In the genomic region with DNA sequence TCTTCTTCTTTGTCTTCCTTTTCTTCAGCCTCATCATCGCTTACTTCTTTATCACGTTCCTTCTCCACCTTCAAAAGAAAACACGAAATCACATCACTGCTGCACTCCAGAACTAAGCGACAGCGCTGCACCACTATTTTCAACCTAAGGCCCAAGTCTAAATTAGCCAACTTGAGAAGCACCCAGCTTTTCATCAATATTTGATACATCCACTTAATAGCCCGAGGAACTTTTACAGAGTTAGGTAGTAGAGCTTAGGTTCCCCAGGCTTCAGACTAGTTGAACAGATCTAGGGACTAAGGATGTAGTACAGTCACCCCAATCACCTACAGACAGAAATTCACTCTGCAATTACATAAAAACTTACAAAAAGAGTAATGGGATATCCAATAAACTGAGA, we compare ENCODE assay signal across 9 cellular contexts. TPM values are rescaled to one million over a fixed set of nuclear protein-coding genes. Genes with fewer than 3 reads are reported as not detected.
A peak's percentile ranks its signal among the peaks of the same experiment; 100 is the strongest.
DNase-seq lines count a peak whose midpoint lies in the region; ATAC-seq and TF ChIP-seq lines count a peak whose summit lies in the region.
"Had no signal": no experiment of that assay in that cellular context is flagged by ENCODE, and none has a peak within 500 bp of the region (broad histone marks: within the 10 kb centered on the region; RNA-seq: fewer than 3 reads in every experiment).

No MANE protein-coding gene starts in this region.

- no peak overlapping the region for H2AK9ac ChIP-seq in IMR-90 (replicated peaks; ENCODE audit: low read depth, low read length, poor library complexity)

- H3K4me3 ChIP-seq in AG04450 (ENCODE audit: low read depth, low read length), result peak overlapping the region; percentile 83
- H3K4me3 ChIP-seq in IMR-90 (ENCODE audit: insufficient read depth, low read depth, low read length), result peak overlapping the region; percentile 87; the same call in 1 of the 2 replicates
- peak overlapping the region in 2 of 3 donors; percentile 88 to 100 for H3K4me3 ChIP-seq in breast epithelium
- peak overlapping the region; percentile 76 to 87 for H3K4me3 ChIP-seq in muscle layer of duodenum (ENCODE audit: low read depth in 1 of 2, low read length in 2 of 2)
- no peak overlapping the region for H3K4me3 ChIP-seq in testis
- H3K4me3 ChIP-seq in ovary, result no peak overlapping the region

- intact Hi-C loops in IMR-90 (cut with micrococcal nuclease) (no loop called here), breast epithelium (cut with DNase I; ENCODE audit: low total_unique reads) (loop anchor here (1.0 to 5.0 kb wide), 2 partner anchors 22 to 123 kb away; a partner anchor contains a TSS), testis (cut with DNase I; ENCODE audit: low total_unique reads) (no loop called here), ovary (cut with DNase I) (loop anchor here in 2 of 4 donors (5.0 to 10.0 kb wide), 2 partner anchors 120 to 313 kb away; a partner anchor contains a TSS)

- H2BK15ac ChIP-seq in IMR-90 (ENCODE audit: low read depth, low read length), result no peak overlapping the region

- H3K14ac ChIP-seq in IMR-90 (replicated peaks; ENCODE audit: low read depth, low read length), result 0 out of 2 replicates have a peak overlapping the region, but pooled peaks have one; percentile 64

- H3K9me3 ChIP-seq in AG04450 (ENCODE audit: control insufficient read depth, insufficient read depth, low read length) (no peaks in the 10 kb centered on the region; the same call in 1 of the 2 replicates), IMR-90 (ENCODE audit: control insufficient read depth, insufficient read depth, low read length) (no peaks in the 10 kb centered on the region), breast epithelium (no peaks in the 10 kb centered on the region), muscle layer of duodenum (ENCODE audit: control insufficient read depth in 1 of 2, low read length in 2 of 2) (no peaks in the 10 kb centered on the region), testis (no peaks in the 10 kb centered on the region), ovary (no peaks in the 10 kb centered on the region)

- no peak overlapping the region for H3K27ac ChIP-seq in AG04450 (ENCODE audit: low read depth, low read length)
- H3K27ac ChIP-seq in IMR-90 (ENCODE audit: insufficient read depth, low read length), result no peak overlapping the region
- peak overlapping the region in 1 of 2 donors; percentile 100 for H3K27ac ChIP-seq in breast epithelium
- peak overlapping the region; percentile 97 for H3K27ac ChIP-seq in muscle layer of duodenum (ENCODE audit: low read length)
- no peak overlapping the region for H3K27ac ChIP-seq in testis
- H3K27ac ChIP-seq in ovary, result no peak overlapping the region

- no peak overlapping the region for H2AK5ac ChIP-seq in IMR-90 (ENCODE audit: low read depth, low read length)

- TF ChIP-seq POLR2A in IMR-90 (IDR thresholded peaks at IDR 0.05; ENCODE audit: low read depth, low read length), result no peak
- no peak for TF ChIP-seq POLR2A in breast epithelium (IDR thresholded peaks at IDR 0.05)
- TF ChIP-seq POLR2A in testis (IDR thresholded peaks at IDR 0.05), result no peak
- TF ChIP-seq POLR2A in ovary (IDR thresholded peaks at IDR 0.05), result no peak

- H3K9me1 ChIP-seq in IMR-90 (ENCODE audit: insufficient read depth, low read length), result no peaks in the 10 kb centered on the region; the same call in 1 of the 2 replicates

- in situ Hi-C loops in IMR-90 (cut with MboI; ENCODE audit: low sequenced_read_pairs), result loop anchor here (25.0 kb wide), 1 partner anchor 227 kb away; a partner anchor contains a TSS

- no peak overlapping the region for H3K56ac ChIP-seq in IMR-90 (ENCODE audit: extremely low read depth, insufficient read depth, low read length)

- peaks cover 26 to 54% of the 10 kb centered on the region in 2 experiments for H3K79me1 ChIP-seq in IMR-90 (ENCODE audit: low read depth in 1 of 2, low read length in 2 of 2)

- no peak overlapping the region for H4K8ac ChIP-seq in IMR-90 (ENCODE audit: low read depth in 2 of 2, low read length in 2 of 2)

- TF ChIP-seq CTCF in AG04450 (IDR thresholded peaks at IDR 0.05; ENCODE audit: low read depth, low read length) (no peak), IMR-90 (conservative IDR thresholded peaks at IDR 0.05; ENCODE audit: low read depth, low read length) (no peak), breast epithelium (IDR thresholded peaks at IDR 0.05) (no peak), testis (IDR thresholded peaks at IDR 0.05) (no peak), ovary (IDR thresholded peaks at IDR 0.05) (no peak)

- no peak overlapping the region for H4K5ac ChIP-seq in IMR-90 (ENCODE audit: low read depth, low read length)

- TF ChIP-seq RAD21 in IMR-90 (IDR thresholded peaks at IDR 0.05; ENCODE audit: low read length), result no peak

- H3K18ac ChIP-seq in IMR-90 (ENCODE audit: low read depth, low read length), result no peak overlapping the region

- peak overlapping the region; percentile 99; the same call in 1 of the 2 replicates for H3K4me2 ChIP-seq in IMR-90 (ENCODE audit: low read depth, low read length)

- H4K20me1 ChIP-seq in IMR-90 (ENCODE audit: insufficient read depth, low read length), result peaks cover 55% of the 10 kb centered on the region

- CTCF ChIA-PET in AG04450 (lab: Charles Lee) (interaction anchor here (1.1 to 3.1 kb wide), 2 partner anchors 11 to 123 kb away, joined by 7 to 15 read pairs; no protein-coding TSS in a partner anchor), IMR-90 (lab: Yijun Ruan, JAX) (interaction anchor here (1.7 kb wide), 1 partner anchor 12 kb away, joined by 3 read pairs; no protein-coding TSS in a partner anchor)

- WGBS in IMR-90 (ENCODE audit: extremely low coverage in 2 of 2, insufficient read length in 1 of 2), 2 experiments, result 90 to 100% methylated on average over 3 to 4 of the region's 6 CpGs
- 66 to 77% methylated on average over 6 of the region's 6 CpGs for WGBS in testis, 2 donors
- 76 to 87% (median 81%) methylated on average over 6 of the region's 6 CpGs for WGBS in ovary, 3 donors

- H4K91ac ChIP-seq in IMR-90 (ENCODE audit: insufficient read depth, low read depth, low read length), result no peak overlapping the region

- TF ChIP-seq EP300 in ovary (IDR thresholded peaks at IDR 0.05), result no peak

- H2BK20ac ChIP-seq in IMR-90 (ENCODE audit: low read depth, low read length), result no peak overlapping the region

- no peak overlapping the region for H2AFZ ChIP-seq in IMR-90 (replicated peaks; ENCODE audit: low read length, poor library complexity)

- no peak overlapping the region for H2BK5ac ChIP-seq in IMR-90 (ENCODE audit: low read depth, low read length, poor library complexity, severe bottlenecking)

- H3K36me3 ChIP-seq in IMR-90 (ENCODE audit: control insufficient read depth, insufficient read depth, low read length) (peaks cover 46% of the 10 kb centered on the region), breast epithelium (peaks cover 4% of the 10 kb centered on the region), muscle layer of duodenum (ENCODE audit: control insufficient read depth in 1 of 2, insufficient read depth in 2 of 2, low read length in 2 of 2) (peaks cover 51 to 58% of the 10 kb centered on the region in 2 donors), testis (ENCODE audit: low read depth, missing control alignments) (peaks cover 7% of the 10 kb centered on the region), ovary (no peaks in the 10 kb centered on the region)

- no peak overlapping the region for H2BK120ac ChIP-seq in IMR-90 (ENCODE audit: low read depth, low read length)

- no peak overlapping the region for H3K9ac ChIP-seq in IMR-90 (ENCODE audit: low read depth, low read length)

- ATAC-seq in IMR-90 (ENCODE audit: low read depth) (no peak), GM19395 (IDR thresholded peaks at IDR 0.05; ENCODE audit: unreplicated experiment) (no peak)

- H3K4ac ChIP-seq in IMR-90 (ENCODE audit: low read depth, low read length), result no peak overlapping the region

- dilution Hi-C loops in IMR-90 (cut with HindIII; ENCODE audit: low sequenced_read_pairs, unreplicated experiment), result no loop called here

- peak overlapping the region; percentile 58; the same call in 1 of the 2 replicates for H3K23ac ChIP-seq in IMR-90 (ENCODE audit: low read depth, low read length)

- H3K4me1 ChIP-seq in IMR-90 (ENCODE audit: control insufficient read depth, insufficient read depth, low read length) (peaks cover 10% of the 10 kb centered on the region), breast epithelium (peaks cover 20 to 26% of the 10 kb centered on the region in 2 donors), muscle layer of duodenum (ENCODE audit: control insufficient read depth in 1 of 2, insufficient read depth in 2 of 2, low read length in 2 of 2) (peaks cover 16 to 24% of the 10 kb centered on the region in 2 donors), testis (peaks cover 27% of the 10 kb centered on the region), ovary (ENCODE audit: insufficient read depth) (peaks cover 13% of the 10 kb centered on the region)

- DNase-seq in AG04450 (ENCODE audit: low read depth, low spot score) (no peak), IMR-90 (no peak), breast epithelium (ENCODE audit: low spot score in 2 of 2) (no peak), testis (no peak), ovary (no peak), NCI-H524 treated with DMSO at 0.1 percent for 48 hours (lab: John Stamatoyannopoulos, UW) (no peak)
- DNase-seq: NCI-H510A had no signal

- BruUV-seq in IMR-90 (replicated peaks; lab: Mats Ljungman, UMichigan), result no TSS peak

- POLR2A ChIA-PET in AG04450 (lab: Yijun Ruan, JAX), result no interaction called here
- POLR2A ChIA-PET in IMR-90 (lab: Charles Lee; ENCODE audit: unreplicated experiment), result interaction anchor here (0.5 to 0.6 kb wide), 2 partner anchors 64 to 379 kb away, joined by 5 to 9 read pairs; no protein-coding TSS in a partner anchor

- H3K27me3 ChIP-seq in AG04450 (ENCODE audit: control insufficient read depth, insufficient read depth, low read length), result no peaks in the 10 kb centered on the region
- no peaks in the 10 kb centered on the region for H3K27me3 ChIP-seq in IMR-90 (ENCODE audit: control insufficient read depth, insufficient read depth, low read length)
- H3K27me3 ChIP-seq in breast epithelium, result no peaks in the 10 kb centered on the region
- no peaks in the 10 kb centered on the region for H3K27me3 ChIP-seq in muscle layer of duodenum (ENCODE audit: low read depth, low read length)
- no peaks in the 10 kb centered on the region for H3K27me3 ChIP-seq in testis
- no peaks in the 10 kb centered on the region for H3K27me3 ChIP-seq in ovary

RNA-seq across cellular contexts. Expression of a gene that starts 1.9 kb away (rescaled TPM):
- polyA plus RNA-seq in AG04450 (2011; rRNA removed), result 543 and 822 TPM in 2 replicates
- 356 and 425 TPM in 2 replicates for polyA minus RNA-seq in AG04450 (2011; rRNA and poly(A)+ RNA removed)
- 578 and 1,483 TPM in 2 replicates for total RNA-seq in IMR-90 (2012; rRNA removed)
- 485 and 535 TPM in 2 replicates for polyA plus RNA-seq in IMR-90 (2012; rRNA removed)
- polyA plus RNA-seq in IMR-90 (2012; cell fraction: cytosol; rRNA removed), result 72.4 and 152 TPM in 2 replicates
- polyA plus RNA-seq in IMR-90 (2012; cell fraction: nucleus; rRNA removed; ENCODE audit: low replicate concordance), result 46.8 and 204 TPM in 2 replicates
- total RNA-seq in breast epithelium, result 100 to 1,000 TPM; 467 to 860 (median 474) TPM
- 100 to 1,000 TPM; 519 to 638 TPM for total RNA-seq in testis
- polyA plus RNA-seq in testis (ENCODE audit: insufficient read depth, low read depth, low replicate concordance), result 385 TPM
- 100 to 1,000 TPM; 250 to 502 (median 299) TPM for total RNA-seq in ovary
- 100 to 1,000 TPM; 197 to 319 TPM for polyA plus RNA-seq in ovary

RNA-seq across cellular contexts. Expression of a gene that starts 54.8 kb away (rescaled TPM):
- 14.2 and 16.6 TPM in 2 replicates for polyA plus RNA-seq in AG04450 (2011; rRNA removed)
- 32.7 and 35.1 TPM in 2 replicates for polyA minus RNA-seq in AG04450 (2011; rRNA and poly(A)+ RNA removed)
- total RNA-seq in IMR-90 (2012; rRNA removed), result 27.4 and 28.1 TPM in 2 replicates
- 18.7 and 20.3 TPM in 2 replicates for polyA plus RNA-seq in IMR-90 (2012; rRNA removed)
- polyA plus RNA-seq in IMR-90 (2012; cell fraction: cytosol; rRNA removed), result 14.7 and 20.0 TPM in 2 replicates
- 19.0 and 29.1 TPM in 2 replicates for polyA plus RNA-seq in IMR-90 (2012; cell fraction: nucleus; rRNA removed; ENCODE audit: low replicate concordance)
- 10 to 100 TPM; 19.5 to 42.0 (median 24.6) TPM for total RNA-seq in breast epithelium
- 10 to 100 TPM; 46.5 to 56.4 TPM for total RNA-seq in testis
- polyA plus RNA-seq in testis (ENCODE audit: insufficient read depth, low read depth, low replicate concordance), result 69.2 TPM
- 10 to 100 TPM; 15.5 to 42.2 (median 36.4) TPM for total RNA-seq in ovary
- polyA plus RNA-seq in ovary, result 10 to 100 TPM; 13.4 to 19.5 TPM

Comparison
In these comparisons a context has a peak if more than half of its experiments do, and no peak if none do; other contexts are left out.
1. H3K4me3 ChIP-seq: peak in AG04450 (single experiment), IMR-90 (single experiment), breast epithelium (2 of 3) and muscle layer of duodenum (2 of 2); none in testis (0 of 2) and ovary (single experiment).